19 cellular contexts compared by ENCODE assay signal in the genomic region with DNA sequence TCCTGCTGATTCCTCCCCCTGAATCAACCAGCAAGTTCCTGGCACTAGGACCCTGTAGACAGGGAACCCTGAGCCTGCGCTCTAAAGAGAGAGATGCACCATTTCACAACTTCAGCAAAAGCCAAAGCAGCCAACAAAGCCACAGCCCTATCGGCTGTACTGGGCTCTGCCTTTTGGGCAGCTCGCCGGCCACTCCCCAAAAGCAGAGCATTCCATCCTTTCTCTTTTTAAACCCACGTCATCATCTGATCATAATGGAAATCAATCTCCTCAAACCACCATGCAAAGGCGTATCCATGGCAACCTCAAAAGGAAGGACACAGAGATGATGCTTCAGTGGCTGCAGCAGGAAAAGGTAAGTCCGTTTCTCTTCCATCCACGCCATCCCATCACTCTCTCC. TPM values are rescaled to one million over a fixed set of nuclear protein-coding genes. Genes with fewer than 3 reads are reported as not detected.
DNase-seq lines count a peak whose midpoint lies in the region; ATAC-seq, FAIRE-seq and TF ChIP-seq lines count a peak whose summit lies in the region.
"Had no signal": no experiment of that assay in that cellular context is flagged by ENCODE, and none has a peak within 500 bp of the region (broad histone marks: within the 10 kb centered on the region; RNA-seq: fewer than 3 reads in every experiment).

No MANE protein-coding gene starts in this region.

- no peak overlapping the region for H2BK12ac ChIP-seq in H1 (ENCODE audit: low read depth, low read length)

- no peak overlapping the region for H3K4ac ChIP-seq in H1 (replicated peaks; ENCODE audit: insufficient read length, low read depth, low read length)

- no peak overlapping the region for H2BK120ac ChIP-seq in H1 (replicated peaks; ENCODE audit: low read depth, low read length)

- H3K56ac ChIP-seq in H1 (replicated peaks; ENCODE audit: insufficient read length, low read depth, low read length) = no peak overlapping the region

- no peak for TF ChIP-seq RAD21 in H1 (IDR thresholded peaks at IDR 0.05 in 1 of 2, conservative IDR thresholded peaks at IDR 0.05 in 1 of 2; ENCODE audit: low read depth in 2 of 2, low read length in 2 of 2)

- H2AK5ac ChIP-seq in H1 (ENCODE audit: low read depth, low read length) = no peak overlapping the region

- POLR2A ChIA-PET in H1 (lab: Charles Lee; ENCODE audit: partially characterized antibody) = interaction anchor here (0.8 to 1.1 kb wide), 2 partner anchors 11 to 25 kb away, joined by 3 read pairs; no protein-coding TSS in a partner anchor
- POLR2A ChIA-PET in CD4-positive, alpha-beta T cell (lab: Charles Lee) = no interaction called here

- no peak overlapping the region for H3K18ac ChIP-seq in H1 (ENCODE audit: extremely low read depth, low read length)

- DNase-seq in left ventricle myocardium inferior (no peak), Right ventricle myocardium superior (no peak), H1 (ENCODE audit: low read depth in 1 of 2, low spot score in 2 of 2) (no peak), midbrain (lab: John Stamatoyannopoulos, UW) (peak; percentile 83), type B pancreatic cell (ENCODE audit: extremely low spot score, unreplicated experiment) (no peak), NCI-H524 treated with DMSO at 0.1 percent for 48 hours (lab: John Stamatoyannopoulos, UW) (no peak)
- DNase-seq in CD4-positive, alpha-beta T cell = no peak
- no peak for DNase-seq in stimulated activated CD4-positive, alpha-beta T cell treated with anti-CD3 and anti-CD28 coated beads, Interleukin-12 subunit alpha, Interleukin-12 subunit beta, amount 100 ng/mL, for 4 hours
- DNase-seq: activated effector memory CD4-positive, alpha-beta T cell treated with anti-CD3 and anti-CD28 coated beads, Interleukin-2, amount 50 U/mL, for 16 hours; body of pancreas; CD4-positive, alpha-beta memory T cell; DND-41; NCI-H187 treated with DMSO at 0.1 percent for 48 hours; NCI-H748 treated with DMSO at 0.1 percent for 48 hours had no signal

- no peak overlapping the region for H2BK15ac ChIP-seq in H1 (ENCODE audit: low read length)

- H3K27ac ChIP-seq in left ventricle myocardium inferior (replicated peaks) (peak overlapping the region; percentile 64), H1 (ENCODE audit: low read depth, low read length) (no peak overlapping the region)
- H3K27ac ChIP-seq in CD4-positive, alpha-beta T cell (ENCODE audit: low read depth, low read length) = no peak overlapping the region
- H3K27ac ChIP-seq: body of pancreas had no signal

- peaks cover 30% of the 10 kb centered on the region for H3K79me1 ChIP-seq in H1 (ENCODE audit: low read depth, low read length)

- H3K9me3 Mint-ChIP-seq in type B pancreatic cell = no peaks in the 10 kb centered on the region
- no peaks in the 10 kb centered on the region for H3K9me3 Mint-ChIP-seq in CD4-positive, alpha-beta T cell
- H3K9me3 Mint-ChIP-seq: CD4-positive, alpha-beta memory T cell; natural killer cell treated with Interleukin-12 subunit alpha and Interleukin-12 subunit beta and Interleukin-15 and Interleukin-18, amount 100 ng/mL, for 72 hours; WTC11 had no signal

- no peak overlapping the region for H2BK5ac ChIP-seq in H1 (ENCODE audit: low read depth, low read length)

- no peaks in the 10 kb centered on the region for H3K27me3 Mint-ChIP-seq in type B pancreatic cell
- H3K27me3 Mint-ChIP-seq in CD4-positive, alpha-beta T cell = no peaks in the 10 kb centered on the region
- H3K27me3 Mint-ChIP-seq: CD4-positive, alpha-beta memory T cell; natural killer cell treated with Interleukin-12 subunit alpha and Interleukin-12 subunit beta and Interleukin-15 and Interleukin-18, amount 100 ng/mL, for 72 hours had no signal

- TF ChIP-seq POLR2A in H1 (IDR thresholded peaks at IDR 0.05; ENCODE audit: control extremely low read depth in 1 of 2, low read depth in 2 of 2, low read length in 2 of 2) = no peak

- no peak overlapping the region for H4K91ac ChIP-seq in H1 (replicated peaks; ENCODE audit: insufficient read length, low read length)

- no peak overlapping the region for H3K9ac ChIP-seq in H1 (replicated peaks in 1 of 4; ENCODE audit: extremely low read depth in 1 of 4, low read depth in 3 of 4, low read length in 3 of 4)

- no peaks in the 10 kb centered on the region for H3K9me3 ChIP-seq in left ventricle myocardium inferior (replicated peaks)
- no peaks in the 10 kb centered on the region for H3K9me3 ChIP-seq in H1 (ENCODE audit: insufficient read depth in 2 of 2, low read depth in 1 of 2, low read length in 1 of 2)
- H3K9me3 ChIP-seq in CD4-positive, alpha-beta T cell (ENCODE audit: control insufficient read depth, low read length) = no peaks in the 10 kb centered on the region
- H3K9me3 ChIP-seq: body of pancreas had no signal

- no peak overlapping the region for H3K14ac ChIP-seq in H1 (ENCODE audit: insufficient read length)

- peaks cover 15 to 80% of the 10 kb centered on the region in 2 experiments for H3K79me2 ChIP-seq in H1 (ENCODE audit: control insufficient read depth in 1 of 2, insufficient read depth in 2 of 2, low read length in 2 of 2)

- H3K36me3 ChIP-seq in left ventricle myocardium inferior (no peaks in the 10 kb centered on the region), H1 (ENCODE audit: control insufficient read depth in 2 of 4, insufficient read depth in 4 of 4, low read length in 3 of 4) (peaks cover 0 to 5% (median 2%) of the 10 kb centered on the region in 4 experiments; a peak in 4 of 8 replicates)

- no peak for ATAC-seq in Right ventricle myocardium superior (ENCODE audit: poor library complexity)
- ATAC-seq in CD4-positive, alpha-beta T cell (ENCODE audit: poor library complexity) = no peak
- ATAC-seq: body of pancreas; left lobe of liver; natural killer cell treated with Interleukin-12 subunit alpha and Interleukin-12 subunit beta and Interleukin-15 and Interleukin-18, amount 100 ng/mL, for 72 hours; Panc1; WTC11 had no signal

- H3K27ac Mint-ChIP-seq in type B pancreatic cell = no peak overlapping the region
- H3K27ac Mint-ChIP-seq in CD4-positive, alpha-beta T cell = no peak overlapping the region
- H3K27ac Mint-ChIP-seq: CD4-positive, alpha-beta memory T cell; natural killer cell treated with Interleukin-12 subunit alpha and Interleukin-12 subunit beta and Interleukin-15 and Interleukin-18, amount 100 ng/mL, for 72 hours; WTC11 had no signal

- intact Hi-C loops in left ventricle myocardium inferior (cut with micrococcal nuclease) = no loop called here
- intact Hi-C loops in Right ventricle myocardium superior (cut with DNase I) = no loop called here
- intact Hi-C loops in CD4-positive, alpha-beta T cell (cut with DNase I, micrococcal nuclease) = no loop called here

- no peak overlapping the region for H3K4me2 ChIP-seq in H1 (ENCODE audit: insufficient read depth in 1 of 2, low read depth in 2 of 2, low read length in 2 of 2)

- no peak overlapping the region for H3K4me3 ChIP-seq in left ventricle myocardium inferior
- H3K4me3 ChIP-seq in H1 (ENCODE audit: extremely low read depth in 1 of 4, insufficient read depth in 2 of 4, low read depth in 3 of 4, low read length in 4 of 4) = no peak overlapping the region
- H3K4me3 ChIP-seq: body of pancreas had no signal

- TF ChIP-seq EP300 in H1 (IDR thresholded peaks at IDR 0.05; ENCODE audit: borderline replicate concordance in 1 of 2, low read depth in 2 of 2, low read length in 2 of 2) = no peak

- no peak overlapping the region for H2AFZ ChIP-seq in H1 (ENCODE audit: low read length)

- CTCF ChIA-PET in H1 (lab: Charles Lee; ENCODE audit: partially characterized antibody) = interaction anchor here (1.4 to 2.1 kb wide), 2 partner anchors 14 to 16 kb away, joined by 4 read pairs; no protein-coding TSS in a partner anchor
- CTCF ChIA-PET in CD4-positive, alpha-beta T cell (lab: Charles Lee) = no interaction called here

- peaks cover 9 to 21% of the 10 kb centered on the region in 2 experiments for H4K20me1 ChIP-seq in H1 (replicated peaks in 1 of 2; ENCODE audit: control insufficient read depth in 1 of 2, insufficient read depth in 2 of 2, low read length in 2 of 2)

- H3K4me1 ChIP-seq in left ventricle myocardium inferior = peaks cover 98% of the 10 kb centered on the region
- peaks cover 0 to 2% (median under 1%) of the 10 kb centered on the region in 4 experiments; a peak in 3 of 7 replicates for H3K4me1 ChIP-seq in H1 (replicated peaks in 1 of 4; ENCODE audit: control insufficient read depth in 3 of 4, insufficient read depth in 4 of 4, low read length in 3 of 4)

- no peak overlapping the region for H4K8ac ChIP-seq in H1 (ENCODE audit: extremely low read depth, insufficient read depth, low read length)

- no peaks in the 10 kb centered on the region for H3K27me3 ChIP-seq in left ventricle myocardium inferior (ENCODE audit: low read depth)
- H3K27me3 ChIP-seq in H1 (replicated peaks in 1 of 4; ENCODE audit: control insufficient read depth in 3 of 4, extremely low read depth in 1 of 4, insufficient read depth in 3 of 4, low read length in 3 of 4) = no peaks in the 10 kb centered on the region
- no peaks in the 10 kb centered on the region for H3K27me3 ChIP-seq in CD4-positive, alpha-beta T cell (ENCODE audit: control insufficient read depth, insufficient read depth, low read length)
- H3K27me3 ChIP-seq: body of pancreas had no signal

- FAIRE-seq in H1 (lab: Jason Lieb, UNC) = no peak
- FAIRE-seq: A204.1 had no signal

- no peak overlapping the region for H3K23ac ChIP-seq in H1 (ENCODE audit: insufficient read length)

- peaks cover 8% of the 10 kb centered on the region for H3K4me1 Mint-ChIP-seq in type B pancreatic cell (ENCODE audit: unreplicated experiment)
- H3K4me1 Mint-ChIP-seq in CD4-positive, alpha-beta T cell (ENCODE audit: low read depth) = peaks cover 27% of the 10 kb centered on the region

- no peak for TF ChIP-seq CTCF in left ventricle myocardium inferior (IDR thresholded peaks at IDR 0.05; ENCODE audit: borderline replicate concordance)
- TF ChIP-seq CTCF in H1 (IDR thresholded peaks at IDR 0.05; ENCODE audit: control extremely low read depth in 1 of 3, insufficient read depth in 1 of 3, low read depth in 1 of 3, low read length in 3 of 3) = no peak
- TF ChIP-seq CTCF in type B pancreatic cell (conservative IDR thresholded peaks at IDR 0.05) = peak; percentile 17
- no peak for TF ChIP-seq CTCF in CD4-positive, alpha-beta T cell (IDR thresholded peaks at IDR 0.05)

- 86% methylated on average over 8 of the region's 8 CpGs; no CpG with 5 or more reads in 1 of the 2 experiments for WGBS in H1 (ENCODE audit: extremely low coverage in 1 of 2, insufficient coverage in 1 of 2, insufficient read length in 1 of 2, insufficient replicate concordance in 2 of 2, low coverage in 1 of 2, low lambda C conversion rate in 2 of 2, missing lambda C conversion rate in 1 of 2), 2 experiments

- peaks cover 10% of the 10 kb centered on the region for H3K36me3 Mint-ChIP-seq in type B pancreatic cell
- peaks cover 8% of the 10 kb centered on the region for H3K36me3 Mint-ChIP-seq in CD4-positive, alpha-beta T cell (ENCODE audit: low read depth)
- H3K36me3 Mint-ChIP-seq: natural killer cell treated with Interleukin-12 subunit alpha and Interleukin-12 subunit beta and Interleukin-15 and Interleukin-18, amount 100 ng/mL, for 72 hours; WTC11 had no signal

- H2BK20ac ChIP-seq in H1 (ENCODE audit: low read length) = no peak overlapping the region

- no peaks in the 10 kb centered on the region for H3K23me2 ChIP-seq in H1 (ENCODE audit: low read depth, low read length)

- H3K4me3 Mint-ChIP-seq in type B pancreatic cell = no peak overlapping the region
- H3K4me3 Mint-ChIP-seq in CD4-positive, alpha-beta T cell = no peak overlapping the region
- H3K4me3 Mint-ChIP-seq: CD4-positive, alpha-beta memory T cell; natural killer cell treated with Interleukin-12 subunit alpha and Interleukin-12 subunit beta and Interleukin-15 and Interleukin-18, amount 100 ng/mL, for 72 hours; WTC11 had no signal

- no peak overlapping the region for H4K5ac ChIP-seq in H1 (ENCODE audit: insufficient read length, low read depth, low read length)

RNA-seq across cellular contexts. Expression of a gene that starts 5.3 kb away (rescaled TPM):
- total RNA-seq in left ventricle myocardium inferior (201 TPM), Right ventricle myocardium superior (149 TPM), type B pancreatic cell (ENCODE audit: low replicate concordance) (120 and 165 TPM in 2 replicates)
- total RNA-seq in H1 (2021; fragmentation: NEBNext Ultra II Directional; extraction: Animal tissue kit (Norgen Biotek cat#: 25700)) = 156 and 162 TPM in 2 replicates
- 105 and 155 TPM in 2 replicates for polyA plus RNA-seq in H1 (2011; rRNA removed)
- polyA plus RNA-seq in H1 (2011; cell fraction: cytosol; rRNA removed) = 107 TPM
- polyA plus RNA-seq in H1 (2011; cell fraction: nucleus; rRNA removed) = 222 TPM
- polyA plus RNA-seq in H1 (2012, experiment 1 of 2) = 144 to 178 TPM (median 168 TPM) in 4 replicates
- 77.0 TPM for polyA plus RNA-seq in H1 (2012, experiment 2 of 2)
- 149 TPM for polyA plus RNA-seq in H1 (2013, experiment 1 of 2)
- polyA plus RNA-seq in H1 (2013, experiment 2 of 2) = 148 TPM
- 217 and 218 TPM in 2 replicates for polyA minus RNA-seq in H1 (2011; rRNA and poly(A)+ RNA removed)
- 97.6 TPM for polyA minus RNA-seq in H1 (2011; cell fraction: cytosol; rRNA and poly(A)+ RNA removed)
- polyA minus RNA-seq in H1 (2011; cell fraction: nucleus; rRNA and poly(A)+ RNA removed) = 96.6 TPM
- 10 to 100 TPM; 51.4 to 60.7 TPM for total RNA-seq in CD4-positive, alpha-beta T cell

RNA-seq across cellular contexts. Expression of a gene that starts 36.0 kb away (rescaled TPM):
- total RNA-seq in left ventricle myocardium inferior (0.82 TPM), Right ventricle myocardium superior (0.62 TPM), type B pancreatic cell (ENCODE audit: low replicate concordance) (2.9 and 10.4 TPM in 2 replicates)
- total RNA-seq in H1 (2021; fragmentation: NEBNext Ultra II Directional; extraction: Animal tissue kit (Norgen Biotek cat#: 25700)) = 3.3 and 3.8 TPM in 2 replicates
- 1.6 and 2.4 TPM in 2 replicates for polyA plus RNA-seq in H1 (2011; rRNA removed)
- 1.8 TPM for polyA plus RNA-seq in H1 (2011; cell fraction: cytosol; rRNA removed)
- 2.2 TPM for polyA plus RNA-seq in H1 (2011; cell fraction: nucleus; rRNA removed)
- polyA plus RNA-seq in H1 (2012, experiment 1 of 2) = 1.8 to 4.0 TPM (median 2.7 TPM) in 4 replicates
- 2.5 TPM for polyA plus RNA-seq in H1 (2012, experiment 2 of 2)
- polyA plus RNA-seq in H1 (2013, experiment 1 of 2) = 1.6 TPM
- 1.6 TPM for polyA plus RNA-seq in H1 (2013, experiment 2 of 2)
- polyA minus RNA-seq in H1 (2011; rRNA and poly(A)+ RNA removed) = 0.73 and 0.82 TPM in 2 replicates
- 2.1 TPM for polyA minus RNA-seq in H1 (2011; cell fraction: cytosol; rRNA and poly(A)+ RNA removed)
- polyA minus RNA-seq in H1 (2011; cell fraction: nucleus; rRNA and poly(A)+ RNA removed) = 1.7 TPM
- 1 to 10 TPM; 2.9 to 3.4 TPM for total RNA-seq in CD4-positive, alpha-beta T cell

RNA-seq across cellular contexts. Expression of a gene that starts 36.1 kb away (rescaled TPM):
- total RNA-seq in left ventricle myocardium inferior = 2.9 TPM
- 2.2 TPM for total RNA-seq in Right ventricle myocardium superior
- 41.6 and 45.0 TPM in 2 replicates for total RNA-seq in H1 (2021; fragmentation: NEBNext Ultra II Directional; extraction: Animal tissue kit (Norgen Biotek cat#: 25700))
- polyA plus RNA-seq in H1 (2011; rRNA removed) = 125 and 142 TPM in 2 replicates
- polyA plus RNA-seq in H1 (2011; cell fraction: cytosol; rRNA removed) = 127 TPM
- polyA plus RNA-seq in H1 (2011; cell fraction: nucleus; rRNA removed) = 148 TPM
- 48.4 to 98.7 TPM (median 88.1 TPM) in 4 replicates for polyA plus RNA-seq in H1 (2012, experiment 1 of 2)
- polyA plus RNA-seq in H1 (2012, experiment 2 of 2) = 87.5 TPM
- polyA plus RNA-seq in H1 (2013, experiment 1 of 2) = 27.2 TPM
- 27.3 TPM for polyA plus RNA-seq in H1 (2013, experiment 2 of 2)
- polyA minus RNA-seq in H1 (2011; rRNA and poly(A)+ RNA removed) = 107 and 111 TPM in 2 replicates
- polyA minus RNA-seq in H1 (2011; cell fraction: cytosol; rRNA and poly(A)+ RNA removed) = 53.3 TPM
- polyA minus RNA-seq in H1 (2011; cell fraction: nucleus; rRNA and poly(A)+ RNA removed) = 41.3 TPM
- total RNA-seq in type B pancreatic cell (ENCODE audit: low replicate concordance) = 10.0 and 41.7 TPM in 2 replicates
- total RNA-seq in CD4-positive, alpha-beta T cell = 10 to 100 TPM; 21.7 to 25.1 TPM

RNA-seq across cellular contexts. Expression of a gene that starts 42.2 kb away (rescaled TPM):
- 2.3 TPM for total RNA-seq in left ventricle myocardium inferior
- total RNA-seq in Right ventricle myocardium superior = 1.3 TPM
- 0.52 and 0.86 TPM in 2 replicates for total RNA-seq in H1 (2021; fragmentation: NEBNext Ultra II Directional; extraction: Animal tissue kit (Norgen Biotek cat#: 25700))
- 0.42 TPM in 2 replicates for polyA plus RNA-seq in H1 (2011; rRNA removed)
- 0.62 TPM for polyA plus RNA-seq in H1 (2011; cell fraction: cytosol; rRNA removed)
- 2.2 TPM for polyA plus RNA-seq in H1 (2011; cell fraction: nucleus; rRNA removed)
- polyA plus RNA-seq in H1 (2012, experiment 1 of 2) = 0.43 to 1.1 TPM (median 0.70 TPM) in 4 replicates
- 0.09 TPM for polyA plus RNA-seq in H1 (2012, experiment 2 of 2)
- 0.39 TPM for polyA plus RNA-seq in H1 (2013, experiment 1 of 2)
- 0.18 TPM for polyA plus RNA-seq in H1 (2013, experiment 2 of 2)
- 0.56 TPM in 1 of 2 replicates, not detected in the other for polyA minus RNA-seq in H1 (2011; rRNA and poly(A)+ RNA removed)
- not detected for polyA minus RNA-seq in H1 (2011; cell fraction: cytosol; rRNA and poly(A)+ RNA removed)
- 3.6 TPM for polyA minus RNA-seq in H1 (2011; cell fraction: nucleus; rRNA and poly(A)+ RNA removed)
- total RNA-seq in type B pancreatic cell (ENCODE audit: low replicate concordance) = 1.5 and 6.4 TPM in 2 replicates
- 10 to 100 TPM in 1 of 2 experiments, 1 to 10 TPM in 1; 7.8 to 10.4 TPM for total RNA-seq in CD4-positive, alpha-beta T cell

RNA-seq across cellular contexts. Expression of a gene that starts 56.3 kb away (rescaled TPM):
- 14.0 TPM for total RNA-seq in left ventricle myocardium inferior
- 17.8 TPM for total RNA-seq in Right ventricle myocardium superior
- 53.5 and 54.1 TPM in 2 replicates for total RNA-seq in H1 (2021; fragmentation: NEBNext Ultra II Directional; extraction: Animal tissue kit (Norgen Biotek cat#: 25700))
- polyA plus RNA-seq in H1 (2011; rRNA removed) = 40.2 and 60.1 TPM in 2 replicates
- 41.8 TPM for polyA plus RNA-seq in H1 (2011; cell fraction: cytosol; rRNA removed)
- polyA plus RNA-seq in H1 (2011; cell fraction: nucleus; rRNA removed) = 119 TPM
- 33.1 to 42.6 TPM (median 40.7 TPM) in 4 replicates for polyA plus RNA-seq in H1 (2012, experiment 1 of 2)
- 36.9 TPM for polyA plus RNA-seq in H1 (2012, experiment 2 of 2)
- 31.5 TPM for polyA plus RNA-seq in H1 (2013, experiment 1 of 2)
- polyA plus RNA-seq in H1 (2013, experiment 2 of 2) = 28.8 TPM
- polyA minus RNA-seq in H1 (2011; rRNA and poly(A)+ RNA removed) = 41.5 and 45.7 TPM in 2 replicates
- polyA minus RNA-seq in H1 (2011; cell fraction: cytosol; rRNA and poly(A)+ RNA removed) = 26.3 TPM
- 85.7 TPM for polyA minus RNA-seq in H1 (2011; cell fraction: nucleus; rRNA and poly(A)+ RNA removed)
- total RNA-seq in type B pancreatic cell (ENCODE audit: low replicate concordance) = 72.1 and 88.3 TPM in 2 replicates
- under 1 TPM; 0.20 to 0.27 TPM for total RNA-seq in CD4-positive, alpha-beta T cell
- total RNA-seq: CD4-positive, alpha-beta memory T cell had no signal
